In genomic region chr2:229921101-229921891, GRCh38 we compare ENCODE assay signal across 8 cellular contexts. TPM values are rescaled to one million over a fixed set of nuclear protein-coding genes. Genes with fewer than 3 reads are reported as not detected.
DNase-seq lines count a peak whose midpoint lies in the region; ATAC-seq and TF ChIP-seq lines count a peak whose summit lies in the region.

No MANE protein-coding gene starts in this region.

- DNase-seq in CD1c-positive myeloid dendritic cell (ENCODE audit: extremely low spot score) = peak; percentile 67
- peak; percentile 31 for DNase-seq in OCI-LY7 (ENCODE audit: low spot score)
- peak; percentile 49 for DNase-seq in activated T-helper 9 cell treated with anti-CD3 and anti-CD28 coated beads, Interleukin-2, amount 50 U/mL, for 16 hours (ENCODE audit: low read depth)
- DNase-seq in fibroblast of the aortic adventitia (ENCODE audit: low read depth) = peak; percentile 50
- DNase-seq in nephron progenitor cell = peak; percentile 69

- peak overlapping the region; percentile 100 for H3K4me3 Mint-ChIP-seq in nephron progenitor cell

- peaks cover 32% of the 10 kb centered on the region for H3K4me1 Mint-ChIP-seq in nephron progenitor cell

- CTCF ChIA-PET in OCI-LY7 (lab: Charles Lee; ENCODE audit: unreplicated experiment) = interaction anchor here (0.6 kb wide), 1 partner anchor 26 kb away, joined by 4 read pairs; no protein-coding TSS in a partner anchor

- peak overlapping the region; percentile 98 for H3K27ac Mint-ChIP-seq in nephron progenitor cell

- H3K36me3 ChIP-seq in OCI-LY7 (ENCODE audit: insufficient read depth, low read length) (peaks cover 22% of the 10 kb centered on the region), stomach smooth muscle (ENCODE audit: control insufficient read depth in 2 of 2, insufficient read depth in 2 of 2, low read length in 2 of 2) (peaks cover 0 to 2% of the 10 kb centered on the region in 2 donors)

- H2AFZ ChIP-seq in OCI-LY7 (ENCODE audit: low read length) = peak overlapping the region; percentile 57; the same call in 1 of the 2 replicates

- H3K4me1 ChIP-seq in OCI-LY7 (ENCODE audit: insufficient read depth, low read length, poor library complexity, severe bottlenecking) (peaks cover 19% of the 10 kb centered on the region), stomach smooth muscle (ENCODE audit: control insufficient read depth, insufficient read depth, low read length) (peaks cover 19% of the 10 kb centered on the region)

- H4K20me1 ChIP-seq in OCI-LY7 (ENCODE audit: insufficient read depth, low read length) = peaks cover 22% of the 10 kb centered on the region; the same call in 1 of the 2 replicates

- POLR2A ChIA-PET in OCI-LY7 (lab: Charles Lee) = interaction anchor here (0.6 to 2.3 kb wide), 7 partner anchors 8 to 849 kb away, joined by 3 to 10 read pairs (median 6); no protein-coding TSS in a partner anchor

- no peaks in the 10 kb centered on the region for H3K9me3 Mint-ChIP-seq in nephron progenitor cell

- no TSS peak for BruUV-seq in OCI-LY7 (replicated peaks; lab: Mats Ljungman, UMichigan)

- no peaks in the 10 kb centered on the region for H3K9me3 ChIP-seq in OCI-LY7 (ENCODE audit: low read length)
- no peaks in the 10 kb centered on the region for H3K9me3 ChIP-seq in stomach smooth muscle (ENCODE audit: control insufficient read depth in 2 of 2, low read length in 2 of 2)

- ATAC-seq in GM19372 (IDR thresholded peaks at IDR 0.05; ENCODE audit: low read depth, unreplicated experiment) (peak; percentile 16), HG03460 (IDR thresholded peaks at IDR 0.05; ENCODE audit: unreplicated experiment) (peak; percentile 22)

- H3K27ac ChIP-seq in OCI-LY7 (ENCODE audit: low read depth, low read length, poor library complexity, severe bottlenecking) = peak overlapping the region; percentile 85
- H3K27ac ChIP-seq in stomach smooth muscle (ENCODE audit: low read length) = peak overlapping the region; percentile 97

- peak overlapping the region; percentile 95 for H3K4me3 ChIP-seq in OCI-LY7 (ENCODE audit: low read depth, low read length, poor library complexity, severe bottlenecking)
- H3K4me3 ChIP-seq in fibroblast of the aortic adventitia (ENCODE audit: low read depth, low read length) = peak overlapping the region; percentile 91
- peak overlapping the region; percentile 92 to 93 for H3K4me3 ChIP-seq in stomach smooth muscle (ENCODE audit: low read length in 2 of 2)

- peak overlapping the region; percentile 100 for H3K4me2 ChIP-seq in OCI-LY7 (ENCODE audit: low read length)

- H3K27me3 Mint-ChIP-seq in nephron progenitor cell (ENCODE audit: low read depth, poor library complexity) = no peaks in the 10 kb centered on the region

- TF ChIP-seq CTCF in OCI-LY7 (conservative IDR thresholded peaks at IDR 0.05; ENCODE audit: low read length) (no peak), fibroblast of the aortic adventitia (IDR thresholded peaks at IDR 0.05; ENCODE audit: insufficient read depth, low read length) (no peak), nephron progenitor cell (IDR thresholded peaks at IDR 0.05) (no peak)

- H3K9ac ChIP-seq in stomach smooth muscle (ENCODE audit: low read length in 2 of 2) = peak overlapping the region; percentile 92 to 94

- H3K79me2 ChIP-seq in OCI-LY7 (ENCODE audit: insufficient read depth, low read depth, low read length) = peaks cover 53% of the 10 kb centered on the region

- peaks cover 35% of the 10 kb centered on the region for H3K36me3 Mint-ChIP-seq in nephron progenitor cell (ENCODE audit: low read depth)

- no peaks in the 10 kb centered on the region for H3K27me3 ChIP-seq in stomach smooth muscle (ENCODE audit: control insufficient read depth in 1 of 2, insufficient read depth in 2 of 2, low read length in 2 of 2)

- intact Hi-C loops in OCI-LY7 (cut with micrococcal nuclease; ENCODE audit: unreplicated experiment) = no loop called here

- no peaks in the 10 kb centered on the region for H3K9me2 ChIP-seq in OCI-LY7 (ENCODE audit: insufficient read depth, low read length)

RNA-seq across cellular contexts. Expression of gene TRIP12, which starts 0.5 kb away (rescaled TPM):
- 80.0 and 94.0 TPM in 2 replicates for total RNA-seq in OCI-LY7 (2014; rRNA removed; shearing (Covaris generic))
- total RNA-seq in OCI-LY7 (2022) (175 and 185 TPM in 2 replicates), fibroblast of the aortic adventitia (ENCODE audit: low replicate concordance) (151 and 210 TPM in 2 replicates)

RNA-seq across cellular contexts. Expression of gene FBXO36, which starts 1.0 kb away (rescaled TPM):
- total RNA-seq in OCI-LY7 (2014; rRNA removed; shearing (Covaris generic)) = 1.6 and 2.5 TPM in 2 replicates
- total RNA-seq in OCI-LY7 (2022) = 2.6 and 2.9 TPM in 2 replicates
- total RNA-seq in fibroblast of the aortic adventitia (ENCODE audit: low replicate concordance) = 1.6 and 5.5 TPM in 2 replicates

Comparison
In these comparisons a context has a peak if more than half of its experiments do, and no peak if none do; other contexts are left out.
1. Peak in every context shown above with its lines: DNase-seq, ATAC-seq, H3K4me3 ChIP-seq and H3K27ac ChIP-seq.